Comparison of ENCODE assay signal across 21 cellular contexts in genomic region chr17:75074532-75074931, GRCh38. TPM values are rescaled to one million over a fixed set of nuclear protein-coding genes. Genes with fewer than 3 reads are reported as not detected.
DNase-seq lines count a peak whose midpoint lies in the region; ATAC-seq and TF ChIP-seq lines count a peak whose summit lies in the region.
"Had no signal": no experiment of that assay in that cellular context is flagged by ENCODE, and none has a peak within 500 bp of the region (broad histone marks: within the 10 kb centered on the region; RNA-seq: fewer than 3 reads in every experiment).

No MANE protein-coding gene starts in this region.

- peaks cover 29% of the 10 kb centered on the region for H3K4me1 Mint-ChIP-seq in nephron

- no peaks in the 10 kb centered on the region for H3K36me3 ChIP-seq in right atrium auricular region
- H3K36me3 ChIP-seq in heart right ventricle, result no peaks in the 10 kb centered on the region
- H3K36me3 ChIP-seq in SJCRH30, result no peaks in the 10 kb centered on the region
- no peaks in the 10 kb centered on the region for H3K36me3 ChIP-seq in OCI-LY7 (ENCODE audit: insufficient read depth, low read length)
- H3K36me3 ChIP-seq: Peyer's patch had no signal

- no peak overlapping the region for H2AFZ ChIP-seq in OCI-LY7 (ENCODE audit: low read length)

- H3K27ac ChIP-seq in right atrium auricular region (peak overlapping the region; percentile 60 to 85), heart right ventricle (no peak overlapping the region), SJCRH30 (no peak overlapping the region), OCI-LY7 (ENCODE audit: low read depth, low read length, poor library complexity, severe bottlenecking) (no peak overlapping the region)
- H3K27ac ChIP-seq: HL-60, SK-N-MC had no signal

- TF ChIP-seq CTCF in right atrium auricular region (IDR thresholded peaks at IDR 0.05) (no peak), heart right ventricle (IDR thresholded peaks at IDR 0.05) (no peak), nephron (IDR thresholded peaks at IDR 0.05; ENCODE audit: unreplicated experiment in 3 of 3) (no peak), OCI-LY7 (conservative IDR thresholded peaks at IDR 0.05; ENCODE audit: low read length) (no peak)

- CTCF ChIA-PET in OCI-LY7 (lab: Charles Lee; ENCODE audit: unreplicated experiment), result no interaction called here

- H3K4me1 ChIP-seq in right atrium auricular region (peaks cover 0 to 31% of the 10 kb centered on the region in 2 donors), heart right ventricle (peaks cover 7 to 53% (median 33%) of the 10 kb centered on the region in 9 donors), SJCRH30 (peaks cover 28% of the 10 kb centered on the region), OCI-LY7 (ENCODE audit: insufficient read depth, low read length, poor library complexity, severe bottlenecking) (no peaks in the 10 kb centered on the region)

- no peak for DNase-seq in right atrium auricular region (ENCODE audit: low spot score)
- no peak for DNase-seq in heart right ventricle
- peak; percentile 58 to 63 for DNase-seq in SJCRH30
- no peak for DNase-seq in NCI-H1105 treated with DMSO at 0.1 percent for 48 hours (lab: John Stamatoyannopoulos, UW)
- DNase-seq in OCI-LY7 (ENCODE audit: low spot score), result no peak
- no peak for DNase-seq in cerebellar cortex (ENCODE audit: low spot score)
- DNase-seq: Calu3; CD4-positive, alpha-beta memory T cell; GF-D8; HCEC 1CT; MM.1S; NCI-H187; NCI-H2227 treated with DMSO at 0.1 percent for 48 hours; NCI-H510A treated with DMSO at 0.1 percent for 48 hours; NCI-H82; Peyer's patch; Right ventricle myocardium superior had no signal

- peaks cover 4% of the 10 kb centered on the region for H3K27me3 Mint-ChIP-seq in nephron (ENCODE audit: low read depth)
- H3K27me3 Mint-ChIP-seq: CD4-positive, alpha-beta memory T cell had no signal

- no peaks in the 10 kb centered on the region for H3K79me2 ChIP-seq in OCI-LY7 (ENCODE audit: insufficient read depth, low read depth, low read length)

- no peaks in the 10 kb centered on the region for H3K9me3 ChIP-seq in right atrium auricular region
- H3K9me3 ChIP-seq in heart right ventricle, result no peaks in the 10 kb centered on the region
- no peaks in the 10 kb centered on the region for H3K9me3 ChIP-seq in SJCRH30 (replicated peaks)
- H3K9me3 ChIP-seq in OCI-LY7 (ENCODE audit: low read length), result no peaks in the 10 kb centered on the region
- H3K9me3 ChIP-seq: Peyer's patch had no signal

- H3K27ac Mint-ChIP-seq in nephron, result peak overlapping the region in 2 of 3 experiments; percentile 37 to 75
- H3K27ac Mint-ChIP-seq: CD4-positive, alpha-beta memory T cell had no signal

- no peak overlapping the region for H3K4me3 Mint-ChIP-seq in nephron
- H3K4me3 Mint-ChIP-seq: CD4-positive, alpha-beta memory T cell had no signal

- H3K4me2 ChIP-seq in OCI-LY7 (ENCODE audit: low read length), result no peak overlapping the region

- H4K20me1 ChIP-seq in OCI-LY7 (ENCODE audit: insufficient read depth, low read length), result no peaks in the 10 kb centered on the region

- intact Hi-C loops in heart right ventricle (cut with DNase I), result loop anchor here in 1 of 10 donors (5.0 kb wide), 1 partner anchor 33 kb away; the partner anchor contains the start of gene ARMC7
- intact Hi-C loops in OCI-LY7 (cut with micrococcal nuclease; ENCODE audit: unreplicated experiment), result no loop called here

- POLR2A ChIA-PET in OCI-LY7 (lab: Charles Lee), result no interaction called here

- H3K9me2 ChIP-seq in OCI-LY7 (ENCODE audit: insufficient read depth, low read length), result no peaks in the 10 kb centered on the region

- no TSS peak for BruUV-seq in OCI-LY7 (replicated peaks; lab: Mats Ljungman, UMichigan)

- H3K36me3 Mint-ChIP-seq in nephron (ENCODE audit: low read depth), result no peaks in the 10 kb centered on the region
- H3K36me3 Mint-ChIP-seq: CD4-positive, alpha-beta memory T cell had no signal

- H3K4me3 ChIP-seq in right atrium auricular region (no peak overlapping the region), heart right ventricle (no peak overlapping the region), SJCRH30 (no peak overlapping the region), OCI-LY7 (ENCODE audit: low read depth, low read length, poor library complexity, severe bottlenecking) (no peak overlapping the region)
- H3K4me3 ChIP-seq: Peyer's patch, SK-N-MC had no signal

- H3K9me3 Mint-ChIP-seq in nephron, result no peaks in the 10 kb centered on the region
- H3K9me3 Mint-ChIP-seq: CD4-positive, alpha-beta memory T cell had no signal

- 72 to 81% methylated on average over 14 of the region's 14 CpGs for WGBS in heart right ventricle, 2 donors

- no peaks in the 10 kb centered on the region for H3K27me3 ChIP-seq in right atrium auricular region
- no peaks in the 10 kb centered on the region for H3K27me3 ChIP-seq in heart right ventricle
- H3K27me3 ChIP-seq in SJCRH30, result no peaks in the 10 kb centered on the region
- H3K27me3 ChIP-seq: Peyer's patch had no signal

- no peak for ATAC-seq in heart right ventricle
- ATAC-seq in HG02642 (IDR thresholded peaks at IDR 0.05; ENCODE audit: poor library complexity, unreplicated experiment), result no peak

RNA-seq across cellular contexts. Expression of gene SLC16A5, which starts 13.2 kb away (rescaled TPM):
- 10 to 100 TPM; 16.5 to 34.1 TPM for total RNA-seq in right atrium auricular region
- 10 to 100 TPM in 8 of 10 donors, 1 to 10 TPM in 2; 7.5 to 17.4 (median 11.9) TPM for total RNA-seq in heart right ventricle
- 10 to 100 TPM in 1 of 2 donors, 1 to 10 TPM in 1; 3.6 to 12.4 TPM for polyA plus RNA-seq in heart right ventricle
- 0.04 TPM in 1 of 2 replicates, not detected in the other for total RNA-seq in SJCRH30 (2014; rRNA removed; shearing (Covaris generic))
- not detected in 2 replicates for total RNA-seq in OCI-LY7 (2014; rRNA removed; shearing (Covaris generic))
- total RNA-seq in OCI-LY7 (2022), result not detected in 2 replicates

RNA-seq across cellular contexts. Expression of gene KCTD2, which starts 27.5 kb away (rescaled TPM):
- 10 to 100 TPM; 17.9 to 28.4 TPM for total RNA-seq in right atrium auricular region
- total RNA-seq in heart right ventricle, result 10 to 100 TPM; 19.6 to 41.1 (median 29.6) TPM
- 10 to 100 TPM; 11.8 to 19.2 TPM for polyA plus RNA-seq in heart right ventricle
- total RNA-seq in SJCRH30 (2014; rRNA removed; shearing (Covaris generic)), result 34.4 and 34.5 TPM in 2 replicates
- 26.0 and 29.8 TPM in 2 replicates for total RNA-seq in OCI-LY7 (2014; rRNA removed; shearing (Covaris generic))
- 21.0 and 26.3 TPM in 2 replicates for total RNA-seq in OCI-LY7 (2022)

RNA-seq across cellular contexts. Expression of gene ATP5PD, which starts 27.8 kb away (rescaled TPM):
- total RNA-seq in right atrium auricular region, result 100 to 1,000 TPM; 675 to 871 TPM
- 1,000 to 10,000 TPM in 1 of 10 donors, 100 to 1,000 TPM in 9; 678 to 1,003 (median 867) TPM for total RNA-seq in heart right ventricle
- 1,000 to 10,000 TPM in 1 of 2 donors, 100 to 1,000 TPM in 1; 870 to 2,296 TPM for polyA plus RNA-seq in heart right ventricle
- total RNA-seq in SJCRH30 (2014; rRNA removed; shearing (Covaris generic)), result 337 and 350 TPM in 2 replicates
- total RNA-seq in OCI-LY7 (2014; rRNA removed; shearing (Covaris generic)), result 293 and 301 TPM in 2 replicates
- 314 and 317 TPM in 2 replicates for total RNA-seq in OCI-LY7 (2022)

RNA-seq across cellular contexts. Expression of gene ARMC7, which starts 35.2 kb away (rescaled TPM):
- 1 to 10 TPM; 4.9 to 9.5 TPM for total RNA-seq in right atrium auricular region
- 1 to 10 TPM; 4.7 to 7.9 (median 5.2) TPM for total RNA-seq in heart right ventricle
- polyA plus RNA-seq in heart right ventricle, result 1 to 10 TPM; 3.1 to 7.2 TPM
- 9.6 and 10.9 TPM in 2 replicates for total RNA-seq in SJCRH30 (2014; rRNA removed; shearing (Covaris generic))
- 6.8 and 7.1 TPM in 2 replicates for total RNA-seq in OCI-LY7 (2014; rRNA removed; shearing (Covaris generic))
- total RNA-seq in OCI-LY7 (2022), result 16.9 and 19.9 TPM in 2 replicates

RNA-seq across cellular contexts. Expression of gene NT5C, which starts 57.0 kb away (rescaled TPM):
- total RNA-seq in right atrium auricular region (10 to 100 TPM; 41.4 to 77.5 TPM), heart right ventricle (10 to 100 TPM; 17.1 to 33.3 (median 21.6) TPM), OCI-LY7 (2022) (106 and 107 TPM in 2 replicates)
- polyA plus RNA-seq in heart right ventricle, result 10 to 100 TPM; 50.0 to 71.7 TPM
- total RNA-seq in SJCRH30 (2014; rRNA removed; shearing (Covaris generic)), result 34.5 and 36.0 TPM in 2 replicates
- total RNA-seq in OCI-LY7 (2014; rRNA removed; shearing (Covaris generic)), result 229 and 259 TPM in 2 replicates

Comparison
In these comparisons a context has a peak if more than half of its experiments do, and no peak if none do; other contexts are left out.
1. H3K27ac ChIP-seq: peak in right atrium auricular region (2 of 2); none in heart right ventricle (0 of 10), SJCRH30 (single experiment) and OCI-LY7 (single experiment).
2. DNase-seq: peak in SJCRH30 (2 of 2); none in right atrium auricular region (single experiment), heart right ventricle (0 of 2), NCI-H1105 treated with DMSO at 0.1 percent for 48 hours (single experiment), OCI-LY7 (single experiment) and cerebellar cortex (single experiment).